15 cellular contexts compared by ENCODE assay signal in the genomic region with DNA sequence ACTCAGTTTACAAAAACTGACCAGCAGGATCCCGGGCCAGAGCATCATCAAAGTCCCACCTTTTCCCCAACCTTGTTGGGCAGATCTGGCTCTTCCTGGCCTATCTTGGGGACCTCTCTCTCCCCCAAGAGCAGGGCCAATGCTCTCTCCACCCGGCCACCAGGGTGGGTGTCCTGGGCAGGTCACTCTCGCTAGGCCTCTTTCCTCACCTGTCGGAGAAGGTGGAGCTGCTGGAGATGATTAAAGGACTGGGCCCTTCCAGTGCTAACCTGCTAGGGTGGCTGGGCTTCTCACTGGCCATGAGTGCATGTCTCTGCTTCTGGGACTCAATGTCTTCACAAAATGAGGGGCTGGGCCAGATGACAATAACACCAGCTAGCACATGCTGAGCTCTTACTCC. TPM values are rescaled to one million over a fixed set of nuclear protein-coding genes. Genes with fewer than 3 reads are reported as not detected.
DNase-seq lines count a peak whose midpoint lies in the region; ATAC-seq and TF ChIP-seq lines count a peak whose summit lies in the region.
"Had no signal": no experiment of that assay in that cellular context is flagged by ENCODE, and none has a peak within 500 bp of the region (broad histone marks: within the 10 kb centered on the region; RNA-seq: fewer than 3 reads in every experiment).

No MANE protein-coding gene starts in this region.

- TF ChIP-seq CTCF in type B pancreatic cell (conservative IDR thresholded peaks at IDR 0.05), result no peak

- peaks cover 17% of the 10 kb centered on the region for H3K27me3 Mint-ChIP-seq in type B pancreatic cell

- ATAC-seq in Right ventricle myocardium inferior (no peak), GM21367 (IDR thresholded peaks at IDR 0.05; ENCODE audit: unreplicated experiment) (no peak)

- peak overlapping the region; percentile 37 for H3K4me3 Mint-ChIP-seq in type B pancreatic cell
- H3K4me3 Mint-ChIP-seq: CD14-positive monocyte, H9 had no signal

- H3K36me3 Mint-ChIP-seq in type B pancreatic cell, result no peaks in the 10 kb centered on the region
- H3K36me3 Mint-ChIP-seq: CD14-positive monocyte had no signal

- DNase-seq in cardiac septum (ENCODE audit: low spot score), result peak; percentile 41
- no peak for DNase-seq in Right ventricle myocardium inferior (ENCODE audit: missing footprints)
- peak; percentile 39 for DNase-seq in islet precursor cell
- peak; percentile 38 for DNase-seq in posterior vena cava (ENCODE audit: low spot score)
- DNase-seq in type B pancreatic cell (ENCODE audit: extremely low spot score, unreplicated experiment), result peak; percentile 58
- no peak for DNase-seq in NCI-H1436 treated with DMSO at 0.1 percent for 48 hours (lab: John Stamatoyannopoulos, UW)
- no peak for DNase-seq in NCI-H226
- DNase-seq: CD8-positive, alpha-beta memory T cell; GF-D8; GOT3; H9 had no signal

- no peaks in the 10 kb centered on the region for H3K9me3 Mint-ChIP-seq in type B pancreatic cell

- peaks cover 10% of the 10 kb centered on the region for H3K4me1 Mint-ChIP-seq in type B pancreatic cell (ENCODE audit: unreplicated experiment)

- intact Hi-C loops in cardiac septum (cut with DNase I), result no loop called here
- intact Hi-C loops in Right ventricle myocardium inferior (cut with DNase I), result no loop called here
- intact Hi-C loops in posterior vena cava (cut with DNase I), result no loop called here

- H3K27ac Mint-ChIP-seq in type B pancreatic cell, result no peak overlapping the region
- H3K27ac Mint-ChIP-seq: CD14-positive monocyte, H9 had no signal

RNA-seq across cellular contexts. Expression of a gene that starts 2.9 kb away (rescaled TPM):
- total RNA-seq in cardiac septum, result 4.0 TPM
- total RNA-seq in Right ventricle myocardium inferior, result 3.7 TPM
- total RNA-seq in posterior vena cava, result 10 to 100 TPM; 14.4 to 23.4 TPM
- total RNA-seq in type B pancreatic cell (ENCODE audit: low replicate concordance), result 17.9 and 18.8 TPM in 2 replicates

RNA-seq across cellular contexts. Expression of a gene that starts 29.7 kb away (rescaled TPM):
- total RNA-seq in cardiac septum (not detected), Right ventricle myocardium inferior (not detected), posterior vena cava (not detected), type B pancreatic cell (ENCODE audit: low replicate concordance) (0.29 and 0.39 TPM in 2 replicates)
- total RNA-seq: A673; Caco-2; CD8-positive, alpha-beta memory T cell; H9 had no signal

RNA-seq across cellular contexts. Expression of a gene that starts 38.8 kb away (rescaled TPM):
- total RNA-seq in cardiac septum (not detected), Right ventricle myocardium inferior (not detected), posterior vena cava (under 1 TPM in 1 of 2 donors, not detected in 1; 0.76 TPM), type B pancreatic cell (ENCODE audit: low replicate concordance) (0.86 and 0.94 TPM in 2 replicates)
- total RNA-seq: A673; CD8-positive, alpha-beta memory T cell; H9 had no signal

Comparison
In these comparisons a context has a peak if more than half of its experiments do, and no peak if none do; other contexts are left out.
1. DNase-seq: peak in cardiac septum (single experiment), islet precursor cell (single experiment), posterior vena cava (single experiment) and type B pancreatic cell (single experiment); none in Right ventricle myocardium inferior (single experiment), NCI-H1436 treated with DMSO at 0.1 percent for 48 hours (single experiment) and NCI-H226 (single experiment).